In genomic region chr4:82261063-82261462, GRCh38 we compare ENCODE assay signal across 28 cellular contexts.
"Had no signal": no experiment of that assay in that cellular context is flagged by ENCODE, and none has a peak within 500 bp of the region (broad histone marks: within the 10 kb centered on the region; RNA-seq: fewer than 3 reads in every experiment).

No MANE protein-coding gene starts in this region.

- H3K4me1 Mint-ChIP-seq: activated CD4-positive, alpha-beta T cell treated with anti-CD3 and anti-CD28 coated beads, Interleukin-2, amount 10 ng/mL, durations not matched to agents 7 days and 5 days; activated naive CD4-positive, alpha-beta T cell treated with anti-CD3 and anti-CD28 coated beads, Interleukin-2, amount 10 ng/mL, durations not matched to agents 7 days and 5 days; activated naive CD8-positive, alpha-beta T cell treated with anti-CD3 and anti-CD28 coated beads for 36 hours had no signal

- DNase-seq: activated CD4-positive, alpha-beta memory T cell treated with anti-CD3 and anti-CD28 coated beads for 36 hours; activated CD4-positive, alpha-beta T cell treated with anti-CD3 and anti-CD28 coated beads, Interleukin-2, amount 10 ng/mL, durations not matched to agents 7 days and 5 days; activated CD4-positive, CD25-positive, alpha-beta regulatory T cell; activated gamma-delta T cell treated with Interleukin-2 at 50 U/mL for 16 hours; activated naive CD4-positive, alpha-beta T cell treated with anti-CD3 and anti-CD28 coated beads, Interleukin-2, amount 10 ng/mL, durations not matched to agents 7 days and 5 days; activated naive CD8-positive, alpha-beta T cell treated with anti-CD3 and anti-CD28 coated beads for 36 hours; activated T-cell treated with anti-CD3 and anti-CD28 coated beads, Interleukin-2, amount 50 U/mL, for 72 hours; aorta; caudate nucleus; Karpas-422; MM.1S; NCI-H1092 treated with DMSO at 0.1 percent for 48 hours; NCI-H1417 treated with DMSO at 0.1 percent for 48 hours; NCI-H1694; NCI-H2029; NCI-H2107; NCI-H2171 treated with DMSO at 0.1 percent for 48 hours; NCI-H226; NCI-H510A; NCI-H526 treated with DMSO at 0.1 percent for 48 hours; NCI-H82; OCI-M1; Right ventricle myocardium superior; RPMI8226; T-helper 17 cell; T-helper 9 cell had no signal

- H3K36me3 Mint-ChIP-seq: activated CD4-positive, alpha-beta memory T cell treated with anti-CD3 and anti-CD28 coated beads for 36 hours; activated naive CD4-positive, alpha-beta T cell treated with anti-CD3 and anti-CD28 coated beads, Interleukin-2, amount 10 ng/mL, durations not matched to agents 7 days and 5 days; activated naive CD8-positive, alpha-beta T cell treated with anti-CD3 and anti-CD28 coated beads for 36 hours had no signal

- H3K4me3 Mint-ChIP-seq: activated CD4-positive, alpha-beta memory T cell treated with anti-CD3 and anti-CD28 coated beads for 36 hours; activated CD4-positive, alpha-beta T cell treated with anti-CD3 and anti-CD28 coated beads, Interleukin-2, amount 10 ng/mL, durations not matched to agents 7 days and 5 days; activated naive CD4-positive, alpha-beta T cell treated with anti-CD3 and anti-CD28 coated beads, Interleukin-2, amount 10 ng/mL, durations not matched to agents 7 days and 5 days; activated naive CD8-positive, alpha-beta T cell treated with anti-CD3 and anti-CD28 coated beads for 36 hours; activated T-cell treated with anti-CD3 and anti-CD28 coated beads, Interleukin-2, amount 50 U/mL, for 72 hours; T-helper 17 cell had no signal

- H3K9me3 Mint-ChIP-seq: activated CD4-positive, alpha-beta memory T cell treated with anti-CD3 and anti-CD28 coated beads for 36 hours; activated naive CD4-positive, alpha-beta T cell treated with anti-CD3 and anti-CD28 coated beads, Interleukin-2, amount 10 ng/mL, durations not matched to agents 7 days and 5 days; activated T-cell treated with anti-CD3 and anti-CD28 coated beads, Interleukin-2, amount 50 U/mL, for 72 hours had no signal

- ATAC-seq: activated T-cell treated with anti-CD3 and anti-CD28 coated beads, Interleukin-2, amount 50 U/mL, for 72 hours; Panc1; T-helper 17 cell had no signal

- H3K27ac Mint-ChIP-seq: activated CD4-positive, alpha-beta memory T cell treated with anti-CD3 and anti-CD28 coated beads for 36 hours; activated CD4-positive, alpha-beta T cell treated with anti-CD3 and anti-CD28 coated beads, Interleukin-2, amount 10 ng/mL, durations not matched to agents 7 days and 5 days; activated naive CD4-positive, alpha-beta T cell treated with anti-CD3 and anti-CD28 coated beads, Interleukin-2, amount 10 ng/mL, durations not matched to agents 7 days and 5 days; activated naive CD8-positive, alpha-beta T cell treated with anti-CD3 and anti-CD28 coated beads for 36 hours; activated T-cell treated with anti-CD3 and anti-CD28 coated beads, Interleukin-2, amount 50 U/mL, for 72 hours; activated T-helper 2 cell treated with anti-CD3 and anti-CD28 coated beads, Interferon-gamma antibody, Interleukin-2, Interleukin-4, amounts not matched to agents 10 μg/mL and 5 μg/mL and 100 μg/mL, durations not matched to agents 14 hours and 24 hours and 36 hours; T-helper 17 cell had no signal
